In the genomic region with DNA sequence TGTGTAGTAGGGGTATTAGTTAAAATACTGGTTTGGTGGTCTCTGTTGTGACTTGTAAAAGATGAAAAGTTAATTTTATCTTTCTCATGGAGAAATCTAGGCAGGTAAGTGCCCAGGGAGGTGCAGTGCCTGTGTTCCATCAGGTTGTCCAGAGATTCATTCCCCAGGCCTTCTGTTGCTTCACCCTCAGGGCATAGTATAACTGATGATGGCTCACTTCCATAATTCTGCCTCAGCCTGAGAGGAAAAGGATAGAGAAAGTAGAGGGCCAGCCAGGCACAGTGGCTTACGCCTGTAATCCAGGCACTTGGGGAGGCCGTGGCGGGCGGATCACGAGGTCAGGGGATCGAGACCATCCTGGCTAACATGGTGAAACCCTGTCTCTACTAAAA, we compare ENCODE assay signal across 1 cellular context.
TF ChIP-seq lines count a peak whose summit lies in the region.

No MANE protein-coding gene starts in this region.

TF ChIP-seq in SK-N-SH, 30 proteins besides CTCF, POLR2A, EP300 and RAD21 (continued from another document):
- TF ChIP-seq, protein P1, sequence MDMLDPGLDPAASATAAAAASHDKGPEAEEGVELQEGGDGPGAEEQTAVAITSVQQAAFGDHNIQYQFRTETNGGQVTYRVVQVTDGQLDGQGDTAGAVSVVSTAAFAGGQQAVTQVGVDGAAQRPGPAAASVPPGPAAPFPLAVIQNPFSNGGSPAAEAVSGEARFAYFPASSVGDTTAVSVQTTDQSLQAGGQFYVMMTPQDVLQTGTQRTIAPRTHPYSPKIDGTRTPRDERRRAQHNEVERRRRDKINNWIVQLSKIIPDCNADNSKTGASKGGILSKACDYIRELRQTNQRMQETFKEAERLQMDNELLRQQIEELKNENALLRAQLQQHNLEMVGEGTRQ (IDR thresholded peaks at IDR 0.05; ENCODE audit: borderline replicate concordance, low read depth, low read length): no peak
- TF ChIP-seq, protein P2, sequence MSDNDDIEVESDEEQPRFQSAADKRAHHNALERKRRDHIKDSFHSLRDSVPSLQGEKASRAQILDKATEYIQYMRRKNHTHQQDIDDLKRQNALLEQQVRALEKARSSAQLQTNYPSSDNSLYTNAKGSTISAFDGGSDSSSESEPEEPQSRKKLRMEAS (IDR thresholded peaks at IDR 0.05; ENCODE audit: low read depth): no peak
- TF ChIP-seq NRF1 (IDR thresholded peaks at IDR 0.05; ENCODE audit: low read depth, low read length) (no peak), SIN3A (IDR thresholded peaks at IDR 0.05; ENCODE audit: borderline replicate concordance, low read depth, low read length) (no peak), CHD2 (IDR thresholded peaks at IDR 0.05; ENCODE audit: low read length, partially characterized antibody) (no peak), NFIC (IDR thresholded peaks at IDR 0.05; ENCODE audit: borderline replicate concordance) (no peak)
